In genomic region chr5:142192799-142193428, GRCh38 we compare ENCODE assay signal across 13 cellular contexts.
"Had no signal": no experiment of that assay in that cellular context is flagged by ENCODE, and none has a peak within 500 bp of the region (broad histone marks: within the 10 kb centered on the region; RNA-seq: fewer than 3 reads in every experiment).

No MANE protein-coding gene starts in this region.

- H3K4me1 ChIP-seq: adrenal gland, psoas muscle, transverse colon had no signal

- H3K27ac ChIP-seq: adrenal gland, psoas muscle, transverse colon had no signal

- H3K36me3 ChIP-seq: adrenal gland, transverse colon had no signal

- H3K9me3 ChIP-seq: adrenal gland, psoas muscle, transverse colon had no signal

- H3K27me3 ChIP-seq: adrenal gland, transverse colon had no signal

- H3K4me3 ChIP-seq: adrenal gland, psoas muscle, transverse colon had no signal

- DNase-seq: activated CD4-positive, alpha-beta memory T cell treated with anti-CD3 and anti-CD28 coated beads for 36 hours; activated CD4-positive, alpha-beta T cell treated with anti-CD3 and anti-CD28 coated beads for 36 hours; activated effector memory CD4-positive, alpha-beta T cell treated with Interleukin-2 at 50 U/mL for 16 hours; activated naive CD4-positive, alpha-beta T cell treated with anti-CD3 and anti-CD28 coated beads, Interleukin-2, amount 50 U/mL, for 16 hours; activated T-cell treated with anti-CD3 and anti-CD28 coated beads, Interleukin-2, amount 50 U/mL, for 24 hours; caudate nucleus; cortex of kidney; effector CD8-positive, alpha-beta T cell; psoas muscle; stimulated activated CD4-positive, alpha-beta T cell treated with anti-CD3 and anti-CD28 coated beads, Interleukin-12 subunit alpha, Interleukin-12 subunit beta, amount 100 ng/mL, for 4 hours; stimulated activated CD4-positive, alpha-beta T cell treated with anti-CD3 and anti-CD28 coated beads, Interleukin-2, amount 100 ng/mL, for 24 hours; transverse colon had no signal
